ENCODE assay signal across 8 cellular contexts in the genomic region with DNA sequence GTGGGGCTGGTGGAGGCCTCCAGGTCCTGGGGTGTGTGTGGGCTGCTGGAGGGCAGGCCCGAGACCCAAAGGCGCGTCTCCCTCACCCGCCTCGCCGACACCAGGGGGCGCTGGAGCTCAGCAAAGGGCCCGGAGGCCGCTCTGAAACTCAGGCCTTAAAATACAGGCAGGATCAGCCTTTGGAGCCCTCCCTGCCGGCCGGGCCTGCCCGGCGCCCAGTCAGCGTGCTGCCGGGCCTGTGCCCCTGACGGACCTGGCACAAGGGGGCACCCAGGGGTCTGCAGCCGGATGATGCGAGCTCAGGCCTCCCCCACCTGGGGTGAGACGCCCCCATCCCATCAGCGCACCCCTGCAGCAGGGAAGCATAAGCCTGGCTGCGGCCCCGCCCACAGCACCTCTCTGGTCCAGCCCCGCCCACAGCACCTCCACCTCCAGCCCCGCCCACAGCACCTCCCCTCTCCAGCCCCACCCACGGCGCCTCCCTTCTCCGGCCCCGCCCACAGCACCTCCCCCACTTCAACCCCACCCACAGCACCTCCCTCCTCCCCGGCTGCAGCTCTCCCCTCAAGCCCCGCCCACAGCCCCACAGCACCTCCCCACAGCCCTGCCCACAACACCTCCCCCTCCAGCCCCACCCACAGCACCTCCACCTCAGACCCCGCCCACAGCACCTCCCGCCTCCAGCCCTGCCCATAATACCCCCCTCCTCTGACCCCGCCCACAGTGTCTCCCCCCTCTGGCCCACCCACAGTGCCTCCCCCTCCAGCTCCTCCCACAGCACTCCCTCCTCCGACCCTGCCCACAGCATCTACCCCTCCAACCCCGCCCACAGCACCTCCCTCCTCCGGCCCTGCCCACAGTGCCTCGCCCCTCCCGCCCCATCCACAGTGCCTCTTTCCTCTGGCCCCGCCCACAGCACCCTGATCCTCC.
DNase-seq lines count a peak whose midpoint lies in the region; ATAC-seq and TF ChIP-seq lines count a peak whose summit lies in the region.

No MANE protein-coding gene starts in this region.

- ATAC-seq in activated T-helper 17 cell treated with anti-CD3 and anti-CD28 coated beads, Interleukin-2, amount 50 U/mL, for 72 hours (replicated peaks) = peak; percentile 74
- peak; percentile 65 to 72 for ATAC-seq in natural killer cell treated with Interleukin-12 subunit alpha and Interleukin-12 subunit beta and Interleukin-15 and Interleukin-18, amount 100 ng/mL, for 72 hours
- peak; percentile 34 for ATAC-seq in stimulated activated memory B cell treated with anti-CD40 and anti-IgM and Interleukin-4, amounts not matched to agents 10 μg/mL and 1 μg/mL and 100 μg/mL, for 72 hours
- no peak for ATAC-seq in HG02938 (IDR thresholded peaks at IDR 0.05; ENCODE audit: unreplicated experiment)

- DNase-seq in Ammon's horn (ENCODE audit: low spot score) (peak; percentile 75), HL-60 (ENCODE audit: low read depth in 1 of 2, low spot score in 1 of 2) (peak; percentile 22 to 60), Peyer's patch (peak; percentile 59 to 80 (median 77)), fibroblast of the aortic adventitia (ENCODE audit: low read depth) (peak; percentile 77)
- DNase-seq in natural killer cell treated with Interleukin-12 subunit alpha and Interleukin-12 subunit beta and Interleukin-15 and Interleukin-18, amount 100 ng/mL, for 72 hours (ENCODE audit: low spot score) = peak; percentile 65

- peaks cover 5% of the 10 kb centered on the region for H3K27me3 Mint-ChIP-seq in activated T-helper 17 cell treated with anti-CD3 and anti-CD28 coated beads, Interleukin-2, amount 50 U/mL, for 72 hours
- peaks cover 20 to 21% of the 10 kb centered on the region in 2 donors for H3K27me3 Mint-ChIP-seq in natural killer cell treated with Interleukin-12 subunit alpha and Interleukin-12 subunit beta and Interleukin-15 and Interleukin-18, amount 100 ng/mL, for 72 hours
- peaks cover 32% of the 10 kb centered on the region for H3K27me3 Mint-ChIP-seq in stimulated activated memory B cell treated with anti-CD40 and anti-IgM and Interleukin-4, amounts not matched to agents 10 μg/mL and 1 μg/mL and 100 μg/mL, for 72 hours

- H3K27me3 ChIP-seq in HL-60 (ENCODE audit: insufficient read depth, poor library complexity, severe bottlenecking) (peaks cover 6% of the 10 kb centered on the region), Peyer's patch (no peaks in the 10 kb centered on the region)

- H3K4me1 Mint-ChIP-seq in activated T-helper 17 cell treated with anti-CD3 and anti-CD28 coated beads, Interleukin-2, amount 50 U/mL, for 72 hours = no peaks in the 10 kb centered on the region
- no peaks in the 10 kb centered on the region for H3K4me1 Mint-ChIP-seq in natural killer cell treated with Interleukin-12 subunit alpha and Interleukin-12 subunit beta and Interleukin-15 and Interleukin-18, amount 100 ng/mL, for 72 hours (ENCODE audit: low read depth in 2 of 2)
- peaks cover 8% of the 10 kb centered on the region for H3K4me1 Mint-ChIP-seq in stimulated activated memory B cell treated with anti-CD40 and anti-IgM and Interleukin-4, amounts not matched to agents 10 μg/mL and 1 μg/mL and 100 μg/mL, for 72 hours

- H3K27ac ChIP-seq in HL-60 (replicated peaks) = no peak overlapping the region
- H3K27ac ChIP-seq in Peyer's patch = peak overlapping the region in 2 of 4 donors; percentile 14 to 31

- no peaks in the 10 kb centered on the region for H3K36me3 ChIP-seq in Peyer's patch

- H3K4me3 ChIP-seq in HL-60 (replicated peaks; ENCODE audit: insufficient read depth, low read length) (no peak overlapping the region), Peyer's patch (peak overlapping the region in 3 of 4 donors; percentile 29 to 37 (median 31)), fibroblast of the aortic adventitia (ENCODE audit: low read depth, low read length) (peak overlapping the region; percentile 47)

- no peaks in the 10 kb centered on the region for H3K36me3 Mint-ChIP-seq in activated T-helper 17 cell treated with anti-CD3 and anti-CD28 coated beads, Interleukin-2, amount 50 U/mL, for 72 hours (ENCODE audit: low read depth)
- peaks cover 11% of the 10 kb centered on the region for H3K36me3 Mint-ChIP-seq in natural killer cell treated with Interleukin-12 subunit alpha and Interleukin-12 subunit beta and Interleukin-15 and Interleukin-18, amount 100 ng/mL, for 72 hours
- no peaks in the 10 kb centered on the region for H3K36me3 Mint-ChIP-seq in stimulated activated memory B cell treated with anti-CD40 and anti-IgM and Interleukin-4, amounts not matched to agents 10 μg/mL and 1 μg/mL and 100 μg/mL, for 72 hours

- H3K9me3 ChIP-seq in Peyer's patch = peaks cover 0 to 10% (median 0%) of the 10 kb centered on the region in 4 donors

- H3K27ac Mint-ChIP-seq in activated T-helper 17 cell treated with anti-CD3 and anti-CD28 coated beads, Interleukin-2, amount 50 U/mL, for 72 hours = no peak overlapping the region
- H3K27ac Mint-ChIP-seq in natural killer cell treated with Interleukin-12 subunit alpha and Interleukin-12 subunit beta and Interleukin-15 and Interleukin-18, amount 100 ng/mL, for 72 hours = no peak overlapping the region
- H3K27ac Mint-ChIP-seq in stimulated activated memory B cell treated with anti-CD40 and anti-IgM and Interleukin-4, amounts not matched to agents 10 μg/mL and 1 μg/mL and 100 μg/mL, for 72 hours = no peak overlapping the region

- TF ChIP-seq POLR2A in Peyer's patch (IDR thresholded peaks at IDR 0.05) = no peak

- peak; percentile 24 for TF ChIP-seq CTCF in HL-60 (IDR thresholded peaks at IDR 0.05; ENCODE audit: insufficient read depth, low read length)
- peak; percentile 35 to 61 (median 58) for TF ChIP-seq CTCF in Peyer's patch (IDR thresholded peaks at IDR 0.05)
- TF ChIP-seq CTCF in fibroblast of the aortic adventitia (IDR thresholded peaks at IDR 0.05; ENCODE audit: insufficient read depth, low read length) = peak; percentile 94

- no peak overlapping the region for H3K4me3 Mint-ChIP-seq in activated T-helper 17 cell treated with anti-CD3 and anti-CD28 coated beads, Interleukin-2, amount 50 U/mL, for 72 hours
- no peak overlapping the region for H3K4me3 Mint-ChIP-seq in natural killer cell treated with Interleukin-12 subunit alpha and Interleukin-12 subunit beta and Interleukin-15 and Interleukin-18, amount 100 ng/mL, for 72 hours
- no peak overlapping the region for H3K4me3 Mint-ChIP-seq in stimulated activated memory B cell treated with anti-CD40 and anti-IgM and Interleukin-4, amounts not matched to agents 10 μg/mL and 1 μg/mL and 100 μg/mL, for 72 hours

- H3K4me1 ChIP-seq in Peyer's patch = peaks cover 0 to 13% (median 3%) of the 10 kb centered on the region in 4 donors

- peaks cover 3% of the 10 kb centered on the region for H3K9me3 Mint-ChIP-seq in activated T-helper 17 cell treated with anti-CD3 and anti-CD28 coated beads, Interleukin-2, amount 50 U/mL, for 72 hours
- peaks cover 4% of the 10 kb centered on the region for H3K9me3 Mint-ChIP-seq in natural killer cell treated with Interleukin-12 subunit alpha and Interleukin-12 subunit beta and Interleukin-15 and Interleukin-18, amount 100 ng/mL, for 72 hours
- H3K9me3 Mint-ChIP-seq in stimulated activated memory B cell treated with anti-CD40 and anti-IgM and Interleukin-4, amounts not matched to agents 10 μg/mL and 1 μg/mL and 100 μg/mL, for 72 hours = peaks cover 17% of the 10 kb centered on the region

Comparison
In these comparisons a context has a peak if more than half of its experiments do, and no peak if none do; other contexts are left out.
1. CTCF ChIP-seq: peak in every context shown above with its lines; median percentile 94 in fibroblast of the aortic adventitia; 58 in Peyer's patch; 24 in HL-60.